In the genomic region with DNA sequence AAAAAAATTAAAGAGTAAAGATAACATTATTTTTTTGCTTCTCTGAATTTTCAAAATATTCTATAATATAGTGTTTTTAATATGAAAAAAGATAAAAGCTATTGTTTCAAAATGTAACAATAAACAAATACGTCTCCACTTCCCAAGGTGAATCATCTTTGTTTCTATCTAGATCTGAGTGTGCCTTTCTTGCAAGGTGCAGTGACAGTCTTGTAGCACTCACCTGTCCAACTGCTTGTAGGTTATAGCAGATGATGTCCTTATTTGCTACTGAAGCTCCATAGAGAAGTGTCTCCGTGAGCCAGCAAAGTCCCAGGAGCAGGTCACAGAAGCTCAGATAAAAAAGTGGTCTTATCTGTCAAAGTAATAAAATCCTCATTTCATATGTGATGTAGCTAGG, we compare ENCODE assay signal across 23 cellular contexts. TPM values are rescaled to one million over a fixed set of nuclear protein-coding genes. Genes with fewer than 3 reads are reported as not detected.
DNase-seq lines count a peak whose midpoint lies in the region; ATAC-seq and TF ChIP-seq lines count a peak whose summit lies in the region.
"Had no signal": no experiment of that assay in that cellular context is flagged by ENCODE, and none has a peak within 500 bp of the region (broad histone marks: within the 10 kb centered on the region; RNA-seq: fewer than 3 reads in every experiment).

No MANE protein-coding gene starts in this region.

- no peaks in the 10 kb centered on the region for H3K27me3 ChIP-seq in CD4-positive, CD25-positive, alpha-beta regulatory T cell (ENCODE audit: control insufficient read depth, insufficient read depth, low read length)
- no peaks in the 10 kb centered on the region for H3K27me3 ChIP-seq in naive thymus-derived CD4-positive, alpha-beta T cell (ENCODE audit: control insufficient read depth in 2 of 2, insufficient read depth in 2 of 2, low read length in 2 of 2)
- H3K27me3 ChIP-seq: dorsolateral prefrontal cortex, heart left ventricle, Peyer's patch, SJSA1, transverse colon had no signal

- peaks cover 46% of the 10 kb centered on the region for H3K36me3 Mint-ChIP-seq in activated CD4-positive, alpha-beta T cell treated with anti-CD3 and anti-CD28 coated beads, Interleukin-2, amount 10 ng/mL, durations not matched to agents 7 days and 5 days (ENCODE audit: low read depth)
- peaks cover 18% of the 10 kb centered on the region for H3K36me3 Mint-ChIP-seq in CD4-positive, CD25-positive, alpha-beta regulatory T cell
- peaks cover 20% of the 10 kb centered on the region for H3K36me3 Mint-ChIP-seq in T-cell
- peaks cover 0 to 38% (median 15%) of the 10 kb centered on the region in 5 donors for H3K36me3 Mint-ChIP-seq in naive thymus-derived CD4-positive, alpha-beta T cell

- peaks cover 55% of the 10 kb centered on the region for H3K4me1 Mint-ChIP-seq in activated CD4-positive, alpha-beta T cell treated with anti-CD3 and anti-CD28 coated beads, Interleukin-2, amount 10 ng/mL, durations not matched to agents 7 days and 5 days
- H3K4me1 Mint-ChIP-seq in CD4-positive, CD25-positive, alpha-beta regulatory T cell = peaks cover 34 to 58% (median 44%) of the 10 kb centered on the region in 4 donors
- peaks cover 64 to 73% (median 67%) of the 10 kb centered on the region in 3 donors for H3K4me1 Mint-ChIP-seq in T-cell
- peaks cover 39 to 73% (median 62%) of the 10 kb centered on the region in 7 donors for H3K4me1 Mint-ChIP-seq in naive thymus-derived CD4-positive, alpha-beta T cell

- intact Hi-C loops in naive thymus-derived CD4-positive, alpha-beta T cell (cut with micrococcal nuclease) = loop anchor here in 1 of 2 donors (5.0 kb wide), 1 partner anchor 136 kb away; a partner anchor contains a TSS
- intact Hi-C loops in Right ventricle myocardium inferior (cut with DNase I) = no loop called here

- TF ChIP-seq CTCF in GM20000 (IDR thresholded peaks at IDR 0.05; ENCODE audit: extremely low read depth, missing control alignments) = no peak

- peak overlapping the region; percentile 90 for H3K27ac Mint-ChIP-seq in activated CD4-positive, alpha-beta T cell treated with anti-CD3 and anti-CD28 coated beads, Interleukin-2, amount 10 ng/mL, durations not matched to agents 7 days and 5 days
- peak overlapping the region; percentile 86 to 93 (median 86) for H3K27ac Mint-ChIP-seq in CD4-positive, CD25-positive, alpha-beta regulatory T cell
- H3K27ac Mint-ChIP-seq in T-cell = peak overlapping the region; percentile 97 to 98
- H3K27ac Mint-ChIP-seq in naive thymus-derived CD4-positive, alpha-beta T cell = peak overlapping the region; percentile 80 to 97 (median 91)

- peak overlapping the region; percentile 13 for H3K4me3 Mint-ChIP-seq in activated CD4-positive, alpha-beta T cell treated with anti-CD3 and anti-CD28 coated beads, Interleukin-2, amount 10 ng/mL, durations not matched to agents 7 days and 5 days
- H3K4me3 Mint-ChIP-seq in CD4-positive, CD25-positive, alpha-beta regulatory T cell = peak overlapping the region in 2 of 4 donors; percentile 1 to 23
- peak overlapping the region; percentile 4 to 82 (median 22) for H3K4me3 Mint-ChIP-seq in T-cell
- peak overlapping the region; percentile 30 to 99 (median 56) for H3K4me3 Mint-ChIP-seq in naive thymus-derived CD4-positive, alpha-beta T cell

- no peak overlapping the region for H3K4me3 ChIP-seq in CD4-positive, CD25-positive, alpha-beta regulatory T cell (ENCODE audit: low read depth, low read length)
- H3K4me3 ChIP-seq in naive thymus-derived CD4-positive, alpha-beta T cell (ENCODE audit: low read length) = no peak overlapping the region
- H3K4me3 ChIP-seq: dorsolateral prefrontal cortex, heart left ventricle, Peyer's patch, SJSA1, transverse colon had no signal

- no peaks in the 10 kb centered on the region for H3K27me3 Mint-ChIP-seq in activated CD4-positive, alpha-beta T cell treated with anti-CD3 and anti-CD28 coated beads, Interleukin-2, amount 10 ng/mL, durations not matched to agents 7 days and 5 days
- no peaks in the 10 kb centered on the region for H3K27me3 Mint-ChIP-seq in CD4-positive, CD25-positive, alpha-beta regulatory T cell
- no peaks in the 10 kb centered on the region for H3K27me3 Mint-ChIP-seq in T-cell
- no peaks in the 10 kb centered on the region for H3K27me3 Mint-ChIP-seq in naive thymus-derived CD4-positive, alpha-beta T cell

- CTCF ChIA-PET in activated CD4-positive, alpha-beta T cell treated with anti-CD3 and anti-CD28 coated beads, Interleukin-2, amount 10 ng/mL, durations not matched to agents 7 days and 5 days (lab: Charles Lee) = interaction anchor here (1.0 kb wide), 1 partner anchor 16 kb away, joined by 3 read pairs; no protein-coding TSS in a partner anchor
- CTCF ChIA-PET in T-cell (lab: Charles Lee) = interaction anchor here (0.6 to 1.3 kb wide), 7 partner anchors 9 to 86 kb away, joined by 3 to 4 read pairs (median 3); a partner anchor contains a TSS
- CTCF ChIA-PET in naive thymus-derived CD4-positive, alpha-beta T cell (lab: Charles Lee) = interaction anchor here (1.0 to 1.4 kb wide), 2 partner anchors 10 to 23 kb away, joined by 6 to 7 read pairs; no protein-coding TSS in a partner anchor

- DNase-seq in activated CD4-positive, alpha-beta T cell treated with anti-CD3 and anti-CD28 coated beads, Interleukin-2, amount 10 ng/mL, durations not matched to agents 7 days and 5 days = no peak
- DNase-seq in activated CD4-positive, alpha-beta T cell treated with anti-CD3 and anti-CD28 coated beads for 4 hours = no peak
- no peak for DNase-seq in CD4-positive, CD25-positive, alpha-beta regulatory T cell
- DNase-seq in T-cell (no peak), GM20000 (ENCODE audit: low spot score) (no peak), Right ventricle myocardium inferior (ENCODE audit: missing footprints) (no peak), COLO668 (lab: John Stamatoyannopoulos, UW; ENCODE audit: unreplicated experiment) (no peak)
- DNase-seq in naive thymus-derived CD4-positive, alpha-beta T cell = no peak
- DNase-seq: activated gamma-delta T cell treated with Interleukin-2 at 50 U/mL for 16 hours; dorsolateral prefrontal cortex; heart left ventricle; left cardiac atrium; NCI-H2081 treated with DMSO at 0.1 percent for 48 hours; NCI-H446; occipital lobe; Peyer's patch; small intestine; stimulated activated CD4-positive, alpha-beta T cell treated with anti-CD3 and anti-CD28 coated beads, Interleukin-2, amount 100 ng/mL, for 48 hours; transverse colon; WERI-Rb-1 had no signal

- H3K36me3 ChIP-seq in CD4-positive, CD25-positive, alpha-beta regulatory T cell (ENCODE audit: control insufficient read depth, insufficient read depth, low read length) = peaks cover 4% of the 10 kb centered on the region
- peaks cover 0 to 5% (median 0%) of the 10 kb centered on the region in 3 experiments for H3K36me3 ChIP-seq in naive thymus-derived CD4-positive, alpha-beta T cell (ENCODE audit: control insufficient read depth in 2 of 3, insufficient read depth in 3 of 3, low read length in 3 of 3)
- H3K36me3 ChIP-seq: Peyer's patch, SJSA1, transverse colon, WERI-Rb-1 had no signal

- no peaks in the 10 kb centered on the region for H3K9me3 ChIP-seq in CD4-positive, CD25-positive, alpha-beta regulatory T cell (ENCODE audit: control insufficient read depth in 2 of 2, low read length in 2 of 2)
- no peaks in the 10 kb centered on the region for H3K9me3 ChIP-seq in naive thymus-derived CD4-positive, alpha-beta T cell (ENCODE audit: control insufficient read depth in 2 of 3, low read length in 3 of 3)
- H3K9me3 ChIP-seq: heart left ventricle, Peyer's patch, SJSA1, transverse colon had no signal

- H3K4me1 ChIP-seq in CD4-positive, CD25-positive, alpha-beta regulatory T cell (ENCODE audit: control insufficient read depth, insufficient read depth, low read length, poor library complexity, severe bottlenecking) = peaks cover 38% of the 10 kb centered on the region
- H3K4me1 ChIP-seq in naive thymus-derived CD4-positive, alpha-beta T cell (ENCODE audit: control insufficient read depth in 2 of 2, insufficient read depth in 2 of 2, low read length in 2 of 2) = peaks cover 43 to 45% of the 10 kb centered on the region in 2 donors
- H3K4me1 ChIP-seq: SJSA1, transverse colon had no signal

- peak overlapping the region; percentile 15 for H3K27ac ChIP-seq in CD4-positive, CD25-positive, alpha-beta regulatory T cell (ENCODE audit: insufficient read depth, low read length, poor library complexity, severe bottlenecking)
- peak overlapping the region; percentile 67 for H3K27ac ChIP-seq in naive thymus-derived CD4-positive, alpha-beta T cell (ENCODE audit: low read depth, low read length)
- H3K27ac ChIP-seq: dorsolateral prefrontal cortex, HL-60, SJSA1, transverse colon, WERI-Rb-1 had no signal

- H3K9me3 Mint-ChIP-seq in activated CD4-positive, alpha-beta T cell treated with anti-CD3 and anti-CD28 coated beads, Interleukin-2, amount 10 ng/mL, durations not matched to agents 7 days and 5 days = peaks cover 3% of the 10 kb centered on the region
- H3K9me3 Mint-ChIP-seq in CD4-positive, CD25-positive, alpha-beta regulatory T cell = peaks cover 0 to 3% (median 0%) of the 10 kb centered on the region in 7 donors
- H3K9me3 Mint-ChIP-seq in T-cell = no peaks in the 10 kb centered on the region
- H3K9me3 Mint-ChIP-seq in naive thymus-derived CD4-positive, alpha-beta T cell = no peaks in the 10 kb centered on the region

- ATAC-seq in CD4-positive, CD25-positive, alpha-beta regulatory T cell (ENCODE audit: low read depth in 2 of 2) = no peak
- ATAC-seq in T-cell (replicated peaks in 1 of 4) (no peak), Right ventricle myocardium inferior (no peak)
- no peak for ATAC-seq in naive thymus-derived CD4-positive, alpha-beta T cell
- ATAC-seq: heart left ventricle, HepG2, left cardiac atrium had no signal

- POLR2A ChIA-PET in activated CD4-positive, alpha-beta T cell treated with anti-CD3 and anti-CD28 coated beads, Interleukin-2, amount 10 ng/mL, durations not matched to agents 7 days and 5 days (lab: Charles Lee) = interaction anchor here (0.6 to 1.1 kb wide), 2 partner anchors 23 to 1431 kb away, joined by 3 to 8 read pairs; no protein-coding TSS in a partner anchor
- POLR2A ChIA-PET in T-cell (lab: Charles Lee) = interaction anchor here (0.6 to 0.7 kb wide), 4 partner anchors 20 to 70 kb away, joined by 3 to 8 read pairs (median 6); no protein-coding TSS in a partner anchor
- POLR2A ChIA-PET in naive thymus-derived CD4-positive, alpha-beta T cell (lab: Charles Lee) = interaction anchor here (0.8 to 14.9 kb wide), 6 partner anchors 13 to 139 kb away, joined by 3 to 285 read pairs (median 3); a partner anchor contains a TSS

RNA-seq across cellular contexts. Expression of a gene that starts 21.4 kb away (rescaled TPM):
- 10 to 100 TPM; 16.6 to 16.9 TPM for total RNA-seq in activated CD4-positive, alpha-beta T cell treated with anti-CD3 and anti-CD28 coated beads, Interleukin-2, amount 10 ng/mL, durations not matched to agents 7 days and 5 days
- total RNA-seq in CD4-positive, CD25-positive, alpha-beta regulatory T cell = 20.2 TPM
- 10 to 100 TPM; 25.2 to 38.4 (median 30.7) TPM for polyA plus RNA-seq in CD4-positive, CD25-positive, alpha-beta regulatory T cell
- 10 to 100 TPM; 16.0 to 27.2 (median 25.8) TPM for total RNA-seq in T-cell
- total RNA-seq in naive thymus-derived CD4-positive, alpha-beta T cell = 10 to 100 TPM; 12.6 to 29.3 (median 23.0) TPM
- 10 to 100 TPM in 1 of 2 donors, 1 to 10 TPM in 1; 8.7 to 13.3 TPM for polyA plus RNA-seq in naive thymus-derived CD4-positive, alpha-beta T cell
- total RNA-seq in Right ventricle myocardium inferior = 40.0 TPM

RNA-seq across cellular contexts. Expression of a gene that starts 21.7 kb away (rescaled TPM):
- total RNA-seq in activated CD4-positive, alpha-beta T cell treated with anti-CD3 and anti-CD28 coated beads, Interleukin-2, amount 10 ng/mL, durations not matched to agents 7 days and 5 days = 100 to 1,000 TPM; 177 to 181 TPM
- total RNA-seq in CD4-positive, CD25-positive, alpha-beta regulatory T cell = 103 TPM
- 100 to 1,000 TPM; 188 to 218 (median 207) TPM for polyA plus RNA-seq in CD4-positive, CD25-positive, alpha-beta regulatory T cell
- total RNA-seq in T-cell (100 to 1,000 TPM; 114 to 175 (median 158) TPM), Right ventricle myocardium inferior (55.2 TPM)
- 100 to 1,000 TPM; 115 to 184 (median 127) TPM for total RNA-seq in naive thymus-derived CD4-positive, alpha-beta T cell
- 100 to 1,000 TPM; 219 to 253 TPM for polyA plus RNA-seq in naive thymus-derived CD4-positive, alpha-beta T cell
